Comparison of ENCODE assay signal across 9 cellular contexts in genomic region chr18:55489742-55490055, GRCh38.
DNase-seq lines count a peak whose midpoint lies in the region; ATAC-seq lines count a peak whose summit lies in the region.
"Had no signal": no experiment of that assay in that cellular context is flagged by ENCODE, and none has a peak within 500 bp of the region (broad histone marks: within the 10 kb centered on the region; RNA-seq: fewer than 3 reads in every experiment).

No MANE protein-coding gene starts in this region.

- no peak overlapping the region for H3K9ac ChIP-seq in mesenchymal stem cell (ENCODE audit: low read length)

- 58% methylated on average over 7 of the region's 8 CpGs for WGBS in mesenchymal stem cell

- no peak overlapping the region for H3K27ac ChIP-seq in mesenchymal stem cell (ENCODE audit: low read length, poor library complexity, severe bottlenecking)
- H3K27ac ChIP-seq: thoracic aorta had no signal

- H3K4me1 ChIP-seq in mesenchymal stem cell (ENCODE audit: control insufficient read depth, insufficient read depth, low read depth, low read length): no peaks in the 10 kb centered on the region

- H2AFZ ChIP-seq in mesenchymal stem cell (ENCODE audit: low read depth, low read length): no peak overlapping the region

- no peak overlapping the region for H4K8ac ChIP-seq in mesenchymal stem cell (ENCODE audit: low read length)

- H3K9me3 ChIP-seq in mesenchymal stem cell (ENCODE audit: control insufficient read depth, low read length): no peaks in the 10 kb centered on the region
- H3K9me3 ChIP-seq: thoracic aorta had no signal

- peak; percentile 91 for ATAC-seq in HG03442 (IDR thresholded peaks at IDR 0.05; ENCODE audit: unreplicated experiment)

- H2AK5ac ChIP-seq in mesenchymal stem cell (ENCODE audit: low read length, severe bottlenecking): no peak overlapping the region

- no peak overlapping the region for H3K4me2 ChIP-seq in mesenchymal stem cell (ENCODE audit: low read length, poor library complexity, severe bottlenecking)

- H2BK120ac ChIP-seq in mesenchymal stem cell (ENCODE audit: low read depth, low read length): no peak overlapping the region

- no peak overlapping the region for H2BK15ac ChIP-seq in mesenchymal stem cell (ENCODE audit: low read depth, poor library complexity, severe bottlenecking)

- no peak overlapping the region for H3K4me3 ChIP-seq in mesenchymal stem cell (ENCODE audit: insufficient read depth in 1 of 2, low read depth in 1 of 2, low read length in 2 of 2)
- H3K4me3 ChIP-seq: thoracic aorta had no signal

- H3K18ac ChIP-seq in mesenchymal stem cell (ENCODE audit: low read depth in 1 of 2, low read length in 2 of 2): peak overlapping the region in 1 of 2 experiments; percentile 24

- H3K27me3 ChIP-seq in mesenchymal stem cell (ENCODE audit: control insufficient read depth in 1 of 2, insufficient read depth in 1 of 2, low read length in 2 of 2): no peaks in the 10 kb centered on the region

- no peak overlapping the region for H3K23ac ChIP-seq in mesenchymal stem cell (ENCODE audit: low read length in 2 of 2)

- H3K4ac ChIP-seq in mesenchymal stem cell (ENCODE audit: low read depth in 1 of 2, low read length in 2 of 2): peak overlapping the region in 1 of 2 experiments; percentile 11

- H3K14ac ChIP-seq in mesenchymal stem cell (ENCODE audit: low read length in 2 of 2): no peak overlapping the region

- peak; percentile 20 to 26 (median 25) for DNase-seq in stimulated activated CD4-positive, alpha-beta T cell treated with anti-CD3 and anti-CD28 coated beads, Interleukin-12 subunit alpha, Interleukin-12 subunit beta, amount 100 ng/mL, for 48 hours (ENCODE audit: low read depth in 2 of 3, low spot score in 1 of 3)
- DNase-seq in stimulated activated CD4-positive, alpha-beta T cell treated with anti-CD3 and anti-CD28 coated beads, Interleukin-4, amount 100 ng/mL, for 1 hour: no peak
- peak; percentile 73 for DNase-seq in SHP77 treated with DMSO at 0.1 percent for 48 hours (lab: John Stamatoyannopoulos, UW)
- DNase-seq in stimulated activated CD4-positive, alpha-beta T cell treated with anti-CD3 and anti-CD28 coated beads, Interleukin-4, amount 100 ng/mL, for 24 hours: peak; percentile 5
- DNase-seq in mesenchymal stem cell: no peak
- no peak for DNase-seq in A172 (ENCODE audit: low spot score)
- no peak for DNase-seq in NCI-H2227 treated with DMSO at 0.1 percent for 48 hours (lab: John Stamatoyannopoulos, UW)

- H4K91ac ChIP-seq in mesenchymal stem cell (ENCODE audit: low read length): no peak overlapping the region

- no peak overlapping the region for H2BK5ac ChIP-seq in mesenchymal stem cell (ENCODE audit: low read depth, low read length, poor library complexity, severe bottlenecking)

- H3K79me1 ChIP-seq in mesenchymal stem cell (replicated peaks; ENCODE audit: low read length, poor library complexity, severe bottlenecking): peaks cover 19% of the 10 kb centered on the region

- H2BK12ac ChIP-seq in mesenchymal stem cell (ENCODE audit: low read length in 2 of 2): peak overlapping the region in 1 of 2 experiments; percentile 29

- H3K36me3 ChIP-seq in mesenchymal stem cell (ENCODE audit: control insufficient read depth in 1 of 2, insufficient read depth in 2 of 2, low read depth in 1 of 2, low read length in 2 of 2): no peaks in the 10 kb centered on the region
- H3K36me3 ChIP-seq: thoracic aorta had no signal

Comparison
In these comparisons a context has a peak if more than half of its experiments do, and no peak if none do; other contexts are left out.
1. DNase-seq: peak in stimulated activated CD4-positive, alpha-beta T cell treated with anti-CD3 and anti-CD28 coated beads, Interleukin-12 subunit alpha, Interleukin-12 subunit beta, amount 100 ng/mL, for 48 hours (3 of 3), SHP77 treated with DMSO at 0.1 percent for 48 hours (single experiment) and stimulated activated CD4-positive, alpha-beta T cell treated with anti-CD3 and anti-CD28 coated beads, Interleukin-4, amount 100 ng/mL, for 24 hours (single experiment); none in stimulated activated CD4-positive, alpha-beta T cell treated with anti-CD3 and anti-CD28 coated beads, Interleukin-4, amount 100 ng/mL, for 1 hour (single experiment), mesenchymal stem cell (single experiment), A172 (single experiment) and NCI-H2227 treated with DMSO at 0.1 percent for 48 hours (single experiment).